ENCODE assay signal across 8 cellular contexts in genomic region chr12:88111074-88111652, GRCh38. TPM values are rescaled to one million over a fixed set of nuclear protein-coding genes. Genes with fewer than 3 reads are reported as not detected.
DNase-seq lines count a peak whose midpoint lies in the region; ATAC-seq, FAIRE-seq and TF ChIP-seq lines count a peak whose summit lies in the region.

No MANE protein-coding gene starts in this region.

- H3K9me3 ChIP-seq in A549: no peaks in the 10 kb centered on the region
- H3K9me3 ChIP-seq in mammary epithelial cell (replicated peaks; ENCODE audit: insufficient read depth, low read length): no peaks in the 10 kb centered on the region
- H3K9me3 ChIP-seq in lung (ENCODE audit: control insufficient read depth in 2 of 2, insufficient read depth in 1 of 2, low read length in 1 of 2): no peaks in the 10 kb centered on the region

- peak; percentile 20 to 74 for DNase-seq in A549 (ENCODE audit: low read depth in 1 of 2, low spot score in 1 of 2)
- peak; percentile 16 for DNase-seq in GM13976 (ENCODE audit: low spot score)
- DNase-seq in NCI-H2029 treated with DMSO at 0.1 percent for 48 hours (lab: John Stamatoyannopoulos, UW): peak; percentile 42
- DNase-seq in mammary epithelial cell: peak; percentile 48
- DNase-seq in lung (ENCODE audit: low spot score): no peak
- no peak for DNase-seq in omental fat pad (ENCODE audit: low spot score)
- no peak for DNase-seq in stimulated activated CD4-positive, alpha-beta T cell treated with anti-CD3 and anti-CD28 coated beads, Interleukin-4, amount 100 ng/mL, for 1 hour

- peak overlapping the region; percentile 48 for H3K9ac ChIP-seq in mammary epithelial cell (ENCODE audit: insufficient read depth, low read length)

- no peak overlapping the region for H3K27ac ChIP-seq in A549
- H3K27ac ChIP-seq in mammary epithelial cell (ENCODE audit: insufficient read depth, low read depth, low read length): peak overlapping the region; percentile 57
- H3K27ac ChIP-seq in lung (ENCODE audit: low read depth in 1 of 2, low read length in 1 of 2): no peak overlapping the region

- intact Hi-C loops in mammary epithelial cell (cut with micrococcal nuclease): loop anchor here (1.0 to 5.0 kb wide), 4 partner anchors 31 to 1416 kb away; partner anchors contain the start of genes CEP290, POC1B and TMTC3

- no peak for TF ChIP-seq POLR2A in A549 (IDR thresholded peaks at IDR 0.05; ENCODE audit: low read length)

- in situ Hi-C loops in GM13976 (cut with MboI; ENCODE audit: low sequenced_read_pairs, unreplicated experiment): no loop called here
- in situ Hi-C loops in mammary epithelial cell (cut with MboI; ENCODE audit: low sequenced_read_pairs in 2 of 2): loop anchor here in 1 of 2 donors (25.0 kb wide), 1 partner anchor 876 kb away; no protein-coding TSS in a partner anchor

- POLR2A ChIA-PET in A549 (lab: Yijun Ruan, JAX): no interaction called here

- dilution Hi-C loops in mammary epithelial cell (cut with HindIII; ENCODE audit: low sequenced_read_pairs): no loop called here

- H3K79me2 ChIP-seq in mammary epithelial cell (ENCODE audit: insufficient read depth, low read length): no peaks in the 10 kb centered on the region

- TF ChIP-seq EP300 in A549 (IDR thresholded peaks at IDR 0.05): no peak

- peak; percentile 78 to 80 for TF ChIP-seq RAD21 in A549 (conservative IDR thresholded peaks at IDR 0.05 in 1 of 2, IDR thresholded peaks at IDR 0.05 in 1 of 2)

- peaks cover 17% of the 10 kb centered on the region for H3K36me3 ChIP-seq in mammary epithelial cell (ENCODE audit: insufficient read depth, low read length)
- H3K36me3 ChIP-seq in lung (ENCODE audit: control insufficient read depth in 2 of 2, insufficient read depth in 2 of 2, low read length in 2 of 2): peaks cover 0 to 7% of the 10 kb centered on the region in 2 donors

- H3K27me3 ChIP-seq in mammary epithelial cell (ENCODE audit: insufficient read depth, low read length) (no peaks in the 10 kb centered on the region), lung (ENCODE audit: control insufficient read depth, insufficient read depth) (no peaks in the 10 kb centered on the region)

- FAIRE-seq in A549 (lab: Jason Lieb, UNC): peak; percentile 80

- ATAC-seq in A549 (peak in 1 of 2 experiments; percentile 44; a peak in 1 of 6 replicates), lung (ENCODE audit: insufficient read depth, low FRiP score) (no peak), omental fat pad (ENCODE audit: low FRiP score) (no peak), HG02623 (IDR thresholded peaks at IDR 0.05; ENCODE audit: unreplicated experiment) (no peak)

- H3K4me1 ChIP-seq in A549: peaks cover 4% of the 10 kb centered on the region; the same call in 1 of the 3 replicates
- peaks cover 4% of the 10 kb centered on the region for H3K4me1 ChIP-seq in mammary epithelial cell (ENCODE audit: insufficient read depth, low read length)
- no peaks in the 10 kb centered on the region for H3K4me1 ChIP-seq in lung (ENCODE audit: control insufficient read depth in 2 of 2, insufficient read depth in 2 of 2, low read length in 2 of 2)

- CTCF ChIA-PET in A549 (lab: Yijun Ruan, JAX): interaction anchor here (1.0 to 1.8 kb wide), 2 partner anchors 12 to 882 kb away, joined by 3 to 5 read pairs; no protein-coding TSS in a partner anchor
- CTCF ChIA-PET in mammary epithelial cell (lab: Charles Lee; ENCODE audit: low non-redundant PET): no interaction called here

- 16% methylated on average over 1 of the region's 1 CpG for WGBS in A549 (ENCODE audit: missing lambda C conversion rate)
- WGBS in mammary epithelial cell (ENCODE audit: low coverage, missing lambda C conversion rate): 11% methylated on average over 1 of the region's 1 CpG
- WGBS in lung, 2 donors: 20 to 58% methylated on average over 1 of the region's 1 CpG

- peak; percentile 39; the same call in 2 of the 3 replicates for TF ChIP-seq CTCF in A549 (IDR thresholded peaks at IDR 0.05)
- peak; percentile 24 for TF ChIP-seq CTCF in GM13976 (IDR thresholded peaks at IDR 0.05; ENCODE audit: borderline replicate concordance, control extremely low read depth, extremely low read depth, insufficient read depth, missing control alignments)
- peak; percentile 49 to 51 for TF ChIP-seq CTCF in mammary epithelial cell (conservative IDR thresholded peaks at IDR 0.05 in 1 of 2, IDR thresholded peaks at IDR 0.05 in 1 of 2; ENCODE audit: extremely low read depth in 1 of 2, insufficient read depth in 1 of 2, low read depth in 1 of 2, low read length in 2 of 2)
- peak; percentile 18 for TF ChIP-seq CTCF in lung (IDR thresholded peaks at IDR 0.05; ENCODE audit: control extremely low read depth, extremely low read depth)
- TF ChIP-seq CTCF in omental fat pad (IDR thresholded peaks at IDR 0.05): no peak

- peak overlapping the region; percentile 66 for H3K4me2 ChIP-seq in A549
- peak overlapping the region; percentile 94 for H3K4me2 ChIP-seq in mammary epithelial cell (ENCODE audit: insufficient read depth, low read depth, low read length)

- H3K4me3 ChIP-seq in A549 (no peak overlapping the region), mammary epithelial cell (replicated peaks in 1 of 3; ENCODE audit: insufficient read depth in 1 of 3, low read depth in 2 of 3, low read length in 3 of 3) (peak overlapping the region in 2 of 3 experiments; percentile 36 to 44), lung (no peak overlapping the region)

- H4K20me1 ChIP-seq in mammary epithelial cell (ENCODE audit: insufficient read depth, low read length): no peaks in the 10 kb centered on the region

- BruUV-seq in mammary epithelial cell (replicated peaks; lab: Mats Ljungman, UMichigan): no TSS peak

- peak overlapping the region; percentile 72 for H2AFZ ChIP-seq in mammary epithelial cell (ENCODE audit: low read depth, low read length)

TF ChIP-seq in A549, 52 proteins besides CTCF, POLR2A, EP300 and RAD21:
- TF ChIP-seq SMC3 (IDR thresholded peaks at IDR 0.05): peak; percentile 47; the same call in 2 of the 3 replicates
- TF ChIP-seq TFCP2L1 (CRISPR knock-in tag; IDR thresholded peaks at IDR 0.05): no peak

RNA-seq across cellular contexts. Expression of gene CEP290, which starts 30.7 kb away (rescaled TPM):
- polyA plus RNA-seq in A549 (2011; rRNA removed): 12.4 and 23.1 TPM in 2 replicates
- polyA plus RNA-seq in A549 (2012; cell fraction: cytosol; rRNA removed): 6.8 and 8.1 TPM in 2 replicates
- polyA plus RNA-seq in A549 (2012; cell fraction: nucleus; rRNA removed): 3.8 and 4.9 TPM in 2 replicates
- 6.7 to 7.9 TPM (median 6.8 TPM) in 3 replicates for polyA plus RNA-seq in A549 (2017; fragmentation: RNase III; extraction: RNeasy Plus Mini Kit Qiagen cat#74134 plus additional on column Dnase treatment)
- 6.1 and 7.7 TPM in 2 replicates for polyA minus RNA-seq in A549 (2011; rRNA and poly(A)+ RNA removed)
- 10 to 100 TPM; 20.0 to 20.5 TPM for total RNA-seq in mammary epithelial cell
- polyA plus RNA-seq in mammary epithelial cell: 4.7 TPM
- polyA minus RNA-seq in mammary epithelial cell: 1.8 TPM
- 10 to 100 TPM; 14.0 to 45.0 TPM for total RNA-seq in lung
- 1 to 10 TPM; 4.2 to 6.0 TPM for polyA plus RNA-seq in lung
- 10 to 100 TPM; 11.3 to 18.9 (median 14.7) TPM for total RNA-seq in omental fat pad

RNA-seq across cellular contexts. Expression of gene TMTC3, which starts 30.9 kb away (rescaled TPM):
- 32.7 and 34.9 TPM in 2 replicates for polyA plus RNA-seq in A549 (2011; rRNA removed)
- 2.1 and 2.8 TPM in 2 replicates for polyA plus RNA-seq in A549 (2012; cell fraction: cytosol; rRNA removed)
- polyA plus RNA-seq in A549 (2012; cell fraction: nucleus; rRNA removed): 1.8 and 2.9 TPM in 2 replicates
- polyA plus RNA-seq in A549 (2017; fragmentation: RNase III; extraction: RNeasy Plus Mini Kit Qiagen cat#74134 plus additional on column Dnase treatment): 10.8 to 12.0 TPM (median 11.5 TPM) in 3 replicates
- 50.1 and 62.0 TPM in 2 replicates for polyA minus RNA-seq in A549 (2011; rRNA and poly(A)+ RNA removed)
- total RNA-seq in mammary epithelial cell: 10 to 100 TPM; 46.3 to 97.0 TPM
- polyA plus RNA-seq in mammary epithelial cell: 20.2 TPM
- polyA minus RNA-seq in mammary epithelial cell: 74.9 TPM
- 10 to 100 TPM; 18.1 to 36.2 TPM for total RNA-seq in lung
- 1 to 10 TPM; 3.4 to 3.5 TPM for polyA plus RNA-seq in lung
- 10 to 100 TPM; 10.2 to 22.0 (median 19.1) TPM for total RNA-seq in omental fat pad

Comparison
In these comparisons a context has a peak if more than half of its experiments do, and no peak if none do; other contexts are left out.
1. DNase-seq: peak in A549 (2 of 2), GM13976 (single experiment), NCI-H2029 treated with DMSO at 0.1 percent for 48 hours (single experiment) and mammary epithelial cell (single experiment); none in lung (single experiment), omental fat pad (single experiment) and stimulated activated CD4-positive, alpha-beta T cell treated with anti-CD3 and anti-CD28 coated beads, Interleukin-4, amount 100 ng/mL, for 1 hour (single experiment).
2. H3K4me3 ChIP-seq: peak in mammary epithelial cell (2 of 3); none in A549 (single experiment) and lung (single experiment).
3. CTCF ChIP-seq: peak in A549 (single experiment), GM13976 (single experiment), mammary epithelial cell (2 of 2) and lung (single experiment); none in omental fat pad (0 of 3).